Comparison of ENCODE assay signal across 14 cellular contexts in the genomic region with DNA sequence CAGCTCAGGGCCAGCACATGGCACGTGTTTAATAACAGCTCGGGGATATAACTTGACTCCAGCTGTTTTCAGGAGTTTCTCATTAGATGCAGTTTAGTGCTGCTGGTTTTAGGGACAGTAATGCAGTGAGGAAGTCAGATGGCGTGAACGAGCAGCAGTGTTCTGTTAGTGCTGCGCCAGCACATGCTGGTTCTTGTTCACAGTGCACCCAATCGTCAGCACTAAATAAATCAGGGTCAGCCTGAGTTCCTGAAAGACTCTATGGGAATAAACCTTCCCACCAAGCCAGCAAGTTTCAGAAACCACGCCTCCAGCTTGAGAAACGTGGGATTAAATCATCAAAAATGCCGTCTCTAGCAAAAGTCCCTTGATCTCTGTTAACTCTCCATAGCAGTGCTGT.
DNase-seq lines count a peak whose midpoint lies in the region; ATAC-seq and TF ChIP-seq lines count a peak whose summit lies in the region.
"Had no signal": no experiment of that assay in that cellular context is flagged by ENCODE, and none has a peak within 500 bp of the region (broad histone marks: within the 10 kb centered on the region; RNA-seq: fewer than 3 reads in every experiment).

No MANE protein-coding gene starts in this region.

- no peak overlapping the region for H3K27ac ChIP-seq in gastroesophageal sphincter
- H3K27ac ChIP-seq: KMS-11, upper lobe of left lung had no signal

- ATAC-seq in gastroesophageal sphincter = peak; percentile 51
- ATAC-seq: Panc1 had no signal

- H3K4me3 ChIP-seq in astrocyte of the spinal cord (ENCODE audit: low read depth, low read length) (no peak overlapping the region), gastroesophageal sphincter (no peak overlapping the region)
- H3K4me3 ChIP-seq: breast epithelium, upper lobe of left lung had no signal

- no peak for TF ChIP-seq POLR2A in gastroesophageal sphincter (IDR thresholded peaks at IDR 0.05)

- no peaks in the 10 kb centered on the region for H3K36me3 ChIP-seq in gastroesophageal sphincter
- H3K36me3 ChIP-seq: breast epithelium, upper lobe of left lung had no signal

- WGBS in gastroesophageal sphincter (ENCODE audit: low coverage in 1 of 2), 2 donors = 25 to 27% methylated on average over 8 to 9 of the region's 9 CpGs

- TF ChIP-seq EP300 in gastroesophageal sphincter (IDR thresholded peaks at IDR 0.05) = no peak

- TF ChIP-seq CTCF in astrocyte of the spinal cord (IDR thresholded peaks at IDR 0.05; ENCODE audit: low read depth, low read length) (peak; percentile 7), gastroesophageal sphincter (IDR thresholded peaks at IDR 0.05) (no peak)

- no peaks in the 10 kb centered on the region for H3K9me3 ChIP-seq in gastroesophageal sphincter
- H3K9me3 ChIP-seq: breast epithelium, upper lobe of left lung had no signal

- DNase-seq in EH (ENCODE audit: low read depth) (peak; percentile 78), astrocyte of the spinal cord (ENCODE audit: low read depth, low spot score) (peak; percentile 74), pons (ENCODE audit: low spot score) (peak; percentile 45), mesenteric fat pad (ENCODE audit: low spot score) (no peak), dedifferentiated amniotic fluid mesenchymal stem cell (ENCODE audit: extremely low spot score) (no peak), SW 1271 (lab: John Stamatoyannopoulos, UW) (no peak)
- no peak for DNase-seq in activated CD8-positive, alpha-beta memory T cell treated with anti-CD3 and anti-CD28 coated beads, Interleukin-2, amount 50 U/mL, for 48 hours
- DNase-seq: activated T-cell treated with anti-CD3 and anti-CD28 coated beads, Interleukin-2, amount 50 U/mL, for 24 hours; retina; upper lobe of left lung had no signal

- in situ Hi-C loops in astrocyte of the spinal cord (cut with HindIII; ENCODE audit: low sequenced_read_pairs) = no loop called here

- H3K27me3 ChIP-seq in gastroesophageal sphincter = peaks cover 11% of the 10 kb centered on the region
- H3K27me3 ChIP-seq: breast epithelium, upper lobe of left lung had no signal

- H3K4me1 ChIP-seq in gastroesophageal sphincter = no peaks in the 10 kb centered on the region

Comparison
In these comparisons a context has a peak if more than half of its experiments do, and no peak if none do; other contexts are left out.
1. DNase-seq: peak in EH (single experiment), astrocyte of the spinal cord (single experiment) and pons (single experiment); none in mesenteric fat pad (single experiment), activated CD8-positive, alpha-beta memory T cell treated with anti-CD3 and anti-CD28 coated beads, Interleukin-2, amount 50 U/mL, for 48 hours (single experiment), dedifferentiated amniotic fluid mesenchymal stem cell (single experiment) and SW 1271 (0 of 2).